Comparison of ENCODE assay signal across 9 cellular contexts in genomic region chr1:150564051-150564991, GRCh38. TPM values are rescaled to one million over a fixed set of nuclear protein-coding genes. Genes with fewer than 3 reads are reported as not detected.
DNase-seq lines count a peak whose midpoint lies in the region; ATAC-seq, FAIRE-seq and TF ChIP-seq lines count a peak whose summit lies in the region.
"Had no signal": no experiment of that assay in that cellular context is flagged by ENCODE, and none has a peak within 500 bp of the region (broad histone marks: within the 10 kb centered on the region; RNA-seq: fewer than 3 reads in every experiment).

No MANE protein-coding gene starts in this region.

- FAIRE-seq in HepG2 (lab: Jason Lieb, UNC) = peak; percentile 63
- FAIRE-seq: D721Med had no signal

- whole genome bisulfite sequencing in HepG2 (ENCODE audit: low lambda C conversion rate) = 53% methylated on average over 5 of the region's 5 CpGs
- WGBS in thymus = 89% methylated on average over 5 of the region's 5 CpGs

- H3K4me1 Mint-ChIP-seq in activated CD4-positive, alpha-beta T cell treated with anti-CD3 and anti-CD28 coated beads, Interleukin-2, amount 10 ng/mL, durations not matched to agents 7 days and 5 days = peaks cover 85% of the 10 kb centered on the region

- H3K27me3 ChIP-seq in HepG2 (ENCODE audit: control insufficient read depth in 1 of 2, insufficient read depth in 2 of 2, low read length in 2 of 2) (no peaks in the 10 kb centered on the region), thymus (ENCODE audit: control insufficient read depth, insufficient read depth) (no peaks in the 10 kb centered on the region)

- intact Hi-C loops in HepG2 (cut with micrococcal nuclease; ENCODE audit: unreplicated experiment) = loop anchor here (1.0 to 5.0 kb wide), 2 partner anchors 13 to 133 kb away; partner anchors contain the start of gene GOLPH3L

- TF ChIP-seq POLR2A in HepG2 (IDR thresholded peaks at IDR 0.05; ENCODE audit: insufficient read depth in 1 of 2, low read depth in 2 of 2, low read length in 2 of 2) = no peak

- peak overlapping the region; percentile 88 for H3K9ac ChIP-seq in HepG2 (ENCODE audit: insufficient read depth, low read depth, low read length)

- H3K36me3 ChIP-seq in HepG2 (replicated peaks in 1 of 2; ENCODE audit: control insufficient read depth in 1 of 2, insufficient read depth in 2 of 2, low read length in 2 of 2) = no peaks in the 10 kb centered on the region; a peak in 1 of 5 replicates
- no peaks in the 10 kb centered on the region for H3K36me3 ChIP-seq in thymus (ENCODE audit: control insufficient read depth, insufficient read depth)

- H3K27ac ChIP-seq in angular gyrus (ENCODE audit: low read depth, low read length) (peak overlapping the region; percentile 57), HepG2 (ENCODE audit: extremely low read length, insufficient read depth, low read length) (peak overlapping the region; percentile 91), thymus (ENCODE audit: low read depth) (peak overlapping the region; percentile 97)

- peak; percentile 43 for DNase-seq in activated CD4-positive, alpha-beta T cell treated with anti-CD3 and anti-CD28 coated beads, Interleukin-2, amount 10 ng/mL, durations not matched to agents 7 days and 5 days
- DNase-seq in activated CD4-positive, alpha-beta T cell treated with anti-CD3 and anti-CD28 coated beads for 1 hour = no peak
- DNase-seq in HepG2 (ENCODE audit: low spot score) (peak; percentile 78), Kasumi-1 (lab: John Stamatoyannopoulos, UW) (no peak), SIG-M5 (lab: John Stamatoyannopoulos, UW) (no peak)

- H3K36me3 Mint-ChIP-seq in activated CD4-positive, alpha-beta T cell treated with anti-CD3 and anti-CD28 coated beads, Interleukin-2, amount 10 ng/mL, durations not matched to agents 7 days and 5 days (ENCODE audit: low read depth) = peaks cover 16% of the 10 kb centered on the region

- CTCF ChIA-PET in activated CD4-positive, alpha-beta T cell treated with anti-CD3 and anti-CD28 coated beads, Interleukin-2, amount 10 ng/mL, durations not matched to agents 7 days and 5 days (lab: Charles Lee) = interaction anchor here (0.6 to 9.9 kb wide), 7 partner anchors 10 to 162 kb away, joined by 3 to 158 read pairs (median 4); partner anchors contain the start of gene MCL1
- CTCF ChIA-PET in HepG2 (lab: Yijun Ruan, JAX; ENCODE audit: low intra/inter-chr PET ratio, low total read pairs) = no interaction called here

- POLR2A ChIA-PET in activated CD4-positive, alpha-beta T cell treated with anti-CD3 and anti-CD28 coated beads, Interleukin-2, amount 10 ng/mL, durations not matched to agents 7 days and 5 days (lab: Charles Lee) = interaction anchor here (0.6 to 5.1 kb wide), 4 partner anchors 9 to 129 kb away, joined by 4 to 50 read pairs (median 22); partner anchors contain the start of gene MCL1
- POLR2A ChIA-PET in HepG2 (lab: Yijun Ruan, JAX) = interaction anchor here (0.7 to 13.0 kb wide), 14 partner anchors 11 to 417 kb away, joined by 3 to 469 read pairs (median 4); partner anchors contain the start of genes ADAMTSL4, ENSA, FALEC and GOLPH3L

- H3K9me3 Mint-ChIP-seq in activated CD4-positive, alpha-beta T cell treated with anti-CD3 and anti-CD28 coated beads, Interleukin-2, amount 10 ng/mL, durations not matched to agents 7 days and 5 days = no peaks in the 10 kb centered on the region

- H3K27me3 Mint-ChIP-seq in activated CD4-positive, alpha-beta T cell treated with anti-CD3 and anti-CD28 coated beads, Interleukin-2, amount 10 ng/mL, durations not matched to agents 7 days and 5 days = no peaks in the 10 kb centered on the region

- BruUV-seq in HepG2 (replicated peaks; lab: Mats Ljungman, UMichigan) = no TSS peak

- TF ChIP-seq CTCF in HepG2 (CRISPR knock-in tag; IDR thresholded peaks at IDR 0.05) = no peak

- peaks cover 19% of the 10 kb centered on the region for H3K79me2 ChIP-seq in HepG2 (ENCODE audit: insufficient read depth, low read length)

- H3K4me2 ChIP-seq in HepG2 (ENCODE audit: low read depth, low read length) = peak overlapping the region; percentile 99

- peaks cover 7% of the 10 kb centered on the region for H4K20me1 ChIP-seq in HepG2 (ENCODE audit: insufficient read depth, low read length)

- H3K9me3 ChIP-seq in HepG2 (ENCODE audit: low read length) = no peaks in the 10 kb centered on the region
- H3K9me3 ChIP-seq in thymus (ENCODE audit: control insufficient read depth) = no peaks in the 10 kb centered on the region

- in situ Hi-C loops in HepG2 (cut with HindIII; ENCODE audit: extremely low pct_ligation_motif_present, low pct_unique_long_range_greater_than_20kb) = loop anchor here (5.0 kb wide), 2 partner anchors 63 to 248 kb away; partner anchors contain the start of gene ENSA

- peaks cover 74% of the 10 kb centered on the region for H3K4me1 ChIP-seq in HepG2 (ENCODE audit: insufficient read depth, low read length)
- peaks cover 49% of the 10 kb centered on the region for H3K4me1 ChIP-seq in thymus (ENCODE audit: control insufficient read depth, insufficient read depth, low read length)

- peak overlapping the region; percentile 84 for H3K4me3 Mint-ChIP-seq in activated CD4-positive, alpha-beta T cell treated with anti-CD3 and anti-CD28 coated beads, Interleukin-2, amount 10 ng/mL, durations not matched to agents 7 days and 5 days

- peak overlapping the region; percentile 98 for H3K27ac Mint-ChIP-seq in activated CD4-positive, alpha-beta T cell treated with anti-CD3 and anti-CD28 coated beads, Interleukin-2, amount 10 ng/mL, durations not matched to agents 7 days and 5 days

- no peak overlapping the region for H2AFZ ChIP-seq in HepG2 (ENCODE audit: low read length)

- no peak for TF ChIP-seq EP300 in HepG2 (IDR thresholded peaks at IDR 0.05; ENCODE audit: low read depth in 2 of 2, low read length in 2 of 2)
- no peak for TF ChIP-seq EP300 in HepG2 (CRISPR knock-in tag; IDR thresholded peaks at IDR 0.05; ENCODE audit: borderline replicate concordance)

- peak overlapping the region in 1 of 3 experiments; percentile 20; a peak in 2 of 6 replicates for H3K4me3 ChIP-seq in HepG2 (replicated peaks in 1 of 3; ENCODE audit: insufficient read depth in 1 of 3, low read depth in 2 of 3, low read length in 3 of 3)
- no peak overlapping the region for H3K4me3 ChIP-seq in thymus (ENCODE audit: low read length)

- peak; percentile 0; the same call in 1 of the 3 replicates for ATAC-seq in HepG2
- no peak for ATAC-seq in HG03097 (IDR thresholded peaks at IDR 0.05; ENCODE audit: low FRiP score, unreplicated experiment)

- TF ChIP-seq RAD21 in HepG2 (CRISPR knock-in tag; IDR thresholded peaks at IDR 0.05) = no peak

RNA-seq across cellular contexts. Expression of gene MCL1, which starts 15.1 kb away (rescaled TPM):
- total RNA-seq in activated CD4-positive, alpha-beta T cell treated with anti-CD3 and anti-CD28 coated beads, Interleukin-2, amount 10 ng/mL, durations not matched to agents 7 days and 5 days = 100 to 1,000 TPM; 260 to 311 TPM
- 113 and 125 TPM in 2 replicates for total RNA-seq in HepG2 (2016; rRNA removed; fragmentation: Illumina TruSeq; extraction: Trizol)
- total RNA-seq in HepG2 (2016; cell fraction: cytosol; rRNA removed; fragmentation: Illumina TruSeq; extraction: Trizol; ENCODE audit: low read depth) = 16.3 and 19.0 TPM in 2 replicates
- 108 and 127 TPM in 2 replicates for total RNA-seq in HepG2 (2016; cell fraction: insoluble cytoplasmic fraction; rRNA removed; fragmentation: Illumina TruSeq; extraction: Trizol)
- total RNA-seq in HepG2 (2016; cell fraction: membrane; rRNA removed; fragmentation: Illumina TruSeq; extraction: Trizol) = 41.9 and 48.9 TPM in 2 replicates
- total RNA-seq in HepG2 (2016; cell fraction: nucleus; rRNA removed; fragmentation: Illumina TruSeq; extraction: Trizol) = 150 and 151 TPM in 2 replicates
- 69.5 and 70.6 TPM in 2 replicates for polyA plus RNA-seq in HepG2 (2011; rRNA removed)
- 40.6 and 51.3 TPM in 2 replicates for polyA plus RNA-seq in HepG2 (2011; cell fraction: cytosol; rRNA removed)
- polyA plus RNA-seq in HepG2 (2011; cell fraction: nucleus; rRNA removed) = 127 and 138 TPM in 2 replicates
- polyA plus RNA-seq in HepG2 (2012) = 59.5 and 80.1 TPM in 2 replicates
- 5.6 and 6.4 TPM in 2 replicates for polyA plus RNA-seq in HepG2 (2016; cell fraction: cytosol; fragmentation: Illumina TruSeq; extraction: Trizol; ENCODE audit: low read depth)
- 99.4 and 100.0 TPM in 2 replicates for polyA plus RNA-seq in HepG2 (2016; cell fraction: insoluble cytoplasmic fraction; fragmentation: Illumina TruSeq; extraction: Trizol; ENCODE audit: low read depth)
- polyA plus RNA-seq in HepG2 (2016; cell fraction: membrane; fragmentation: Illumina TruSeq; extraction: Trizol; ENCODE audit: low read depth) = 21.9 and 23.4 TPM in 2 replicates
- polyA plus RNA-seq in HepG2 (2016; cell fraction: nucleus; fragmentation: Illumina TruSeq; extraction: Trizol; ENCODE audit: insufficient read depth, low read depth) = 207 and 216 TPM in 2 replicates
- polyA minus RNA-seq in HepG2 (2011; rRNA and poly(A)+ RNA removed; ENCODE audit: low replicate concordance) = 65.4 and 90.8 TPM in 2 replicates
- 72.9 and 73.2 TPM in 2 replicates for polyA minus RNA-seq in HepG2 (2011; cell fraction: cytosol; rRNA and poly(A)+ RNA removed)
- polyA minus RNA-seq in HepG2 (2011; cell fraction: nucleus; rRNA and poly(A)+ RNA removed) = 152 and 196 TPM in 2 replicates
- polyA plus RNA-seq in thymus = 200 TPM

RNA-seq across cellular contexts. Expression of gene ADAMTSL4, which starts 15.1 kb away (rescaled TPM):
- under 1 TPM; 0.06 to 0.15 TPM for total RNA-seq in activated CD4-positive, alpha-beta T cell treated with anti-CD3 and anti-CD28 coated beads, Interleukin-2, amount 10 ng/mL, durations not matched to agents 7 days and 5 days
- total RNA-seq in HepG2 (2016; rRNA removed; fragmentation: Illumina TruSeq; extraction: Trizol) = 1.9 and 3.9 TPM in 2 replicates
- 1.3 and 1.4 TPM in 2 replicates for total RNA-seq in HepG2 (2016; cell fraction: cytosol; rRNA removed; fragmentation: Illumina TruSeq; extraction: Trizol; ENCODE audit: low read depth)
- total RNA-seq in HepG2 (2016; cell fraction: insoluble cytoplasmic fraction; rRNA removed; fragmentation: Illumina TruSeq; extraction: Trizol) = 1.4 and 3.5 TPM in 2 replicates
- total RNA-seq in HepG2 (2016; cell fraction: membrane; rRNA removed; fragmentation: Illumina TruSeq; extraction: Trizol) = 2.8 TPM in 2 replicates
- 5.1 and 8.0 TPM in 2 replicates for total RNA-seq in HepG2 (2016; cell fraction: nucleus; rRNA removed; fragmentation: Illumina TruSeq; extraction: Trizol)
- polyA plus RNA-seq in HepG2 (2011; rRNA removed) (15.1 and 16.4 TPM in 2 replicates), thymus (17.9 TPM)
- polyA plus RNA-seq in HepG2 (2011; cell fraction: cytosol; rRNA removed) = 7.9 and 8.3 TPM in 2 replicates
- 81.6 and 99.7 TPM in 2 replicates for polyA plus RNA-seq in HepG2 (2011; cell fraction: nucleus; rRNA removed)
- 6.4 and 10.9 TPM in 2 replicates for polyA plus RNA-seq in HepG2 (2012)
- 0.93 and 1.3 TPM in 2 replicates for polyA plus RNA-seq in HepG2 (2016; cell fraction: cytosol; fragmentation: Illumina TruSeq; extraction: Trizol; ENCODE audit: low read depth)
- polyA plus RNA-seq in HepG2 (2016; cell fraction: insoluble cytoplasmic fraction; fragmentation: Illumina TruSeq; extraction: Trizol; ENCODE audit: low read depth) = 4.0 and 4.2 TPM in 2 replicates
- polyA plus RNA-seq in HepG2 (2016; cell fraction: membrane; fragmentation: Illumina TruSeq; extraction: Trizol; ENCODE audit: low read depth) = 3.3 and 3.7 TPM in 2 replicates
- 32.6 and 38.0 TPM in 2 replicates for polyA plus RNA-seq in HepG2 (2016; cell fraction: nucleus; fragmentation: Illumina TruSeq; extraction: Trizol; ENCODE audit: insufficient read depth, low read depth)
- polyA minus RNA-seq in HepG2 (2011; rRNA and poly(A)+ RNA removed; ENCODE audit: low replicate concordance) = 5.9 and 8.8 TPM in 2 replicates
- 5.3 and 6.0 TPM in 2 replicates for polyA minus RNA-seq in HepG2 (2011; cell fraction: cytosol; rRNA and poly(A)+ RNA removed)
- polyA minus RNA-seq in HepG2 (2011; cell fraction: nucleus; rRNA and poly(A)+ RNA removed) = 9.4 TPM in 2 replicates

RNA-seq across cellular contexts. Expression of gene FALEC, which starts 48.8 kb away (rescaled TPM):
- total RNA-seq in activated CD4-positive, alpha-beta T cell treated with anti-CD3 and anti-CD28 coated beads, Interleukin-2, amount 10 ng/mL, durations not matched to agents 7 days and 5 days = under 1 TPM in 1 of 2 experiments, not detected in 1; 0.64 TPM
- total RNA-seq in HepG2 (2016; rRNA removed; fragmentation: Illumina TruSeq; extraction: Trizol) = 0.71 TPM in 1 of 2 replicates, not detected in the other
- 1.2 and 1.9 TPM in 2 replicates for total RNA-seq in HepG2 (2016; cell fraction: cytosol; rRNA removed; fragmentation: Illumina TruSeq; extraction: Trizol; ENCODE audit: low read depth)
- total RNA-seq in HepG2 (2016; cell fraction: insoluble cytoplasmic fraction; rRNA removed; fragmentation: Illumina TruSeq; extraction: Trizol) = 0.40 and 1.6 TPM in 2 replicates
- 1.9 and 2.4 TPM in 2 replicates for total RNA-seq in HepG2 (2016; cell fraction: membrane; rRNA removed; fragmentation: Illumina TruSeq; extraction: Trizol)
- total RNA-seq in HepG2 (2016; cell fraction: nucleus; rRNA removed; fragmentation: Illumina TruSeq; extraction: Trizol) = 0.84 TPM in 1 of 2 replicates, not detected in the other
- 0.20 and 0.33 TPM in 2 replicates for polyA plus RNA-seq in HepG2 (2011; rRNA removed)
- polyA plus RNA-seq in HepG2 (2011; cell fraction: cytosol; rRNA removed) = 0.48 TPM in 1 of 2 replicates, not detected in the other
- 0.45 TPM in 1 of 2 replicates, not detected in the other for polyA plus RNA-seq in HepG2 (2011; cell fraction: nucleus; rRNA removed)
- polyA plus RNA-seq in HepG2 (2012) = 0.41 and 0.44 TPM in 2 replicates
- polyA plus RNA-seq in HepG2 (2016; cell fraction: cytosol; fragmentation: Illumina TruSeq; extraction: Trizol; ENCODE audit: low read depth) = 1.0 and 1.6 TPM in 2 replicates
- 0.53 and 1.0 TPM in 2 replicates for polyA plus RNA-seq in HepG2 (2016; cell fraction: insoluble cytoplasmic fraction; fragmentation: Illumina TruSeq; extraction: Trizol; ENCODE audit: low read depth)
- polyA plus RNA-seq in HepG2 (2016; cell fraction: membrane; fragmentation: Illumina TruSeq; extraction: Trizol; ENCODE audit: low read depth) = 0.48 and 1.3 TPM in 2 replicates
- polyA plus RNA-seq in HepG2 (2016; cell fraction: nucleus; fragmentation: Illumina TruSeq; extraction: Trizol; ENCODE audit: insufficient read depth, low read depth) = 3.8 and 3.9 TPM in 2 replicates
- not detected in 2 replicates for polyA minus RNA-seq in HepG2 (2011; rRNA and poly(A)+ RNA removed; ENCODE audit: low replicate concordance)
- polyA minus RNA-seq in HepG2 (2011; cell fraction: cytosol; rRNA and poly(A)+ RNA removed) = not detected in 2 replicates
- polyA minus RNA-seq in HepG2 (2011; cell fraction: nucleus; rRNA and poly(A)+ RNA removed) = 1.6 TPM in 1 of 2 replicates, not detected in the other
- 0.16 TPM for polyA plus RNA-seq in thymus

RNA-seq across cellular contexts. Expression of gene ECM1, which starts 56.4 kb away (rescaled TPM):
- total RNA-seq in activated CD4-positive, alpha-beta T cell treated with anti-CD3 and anti-CD28 coated beads, Interleukin-2, amount 10 ng/mL, durations not matched to agents 7 days and 5 days = 1 to 10 TPM in 1 of 2 experiments, under 1 TPM in 1; 0.87 to 1.2 TPM
- 0.13 and 0.42 TPM in 2 replicates for total RNA-seq in HepG2 (2016; rRNA removed; fragmentation: Illumina TruSeq; extraction: Trizol)
- 0.20 and 0.26 TPM in 2 replicates for total RNA-seq in HepG2 (2016; cell fraction: cytosol; rRNA removed; fragmentation: Illumina TruSeq; extraction: Trizol; ENCODE audit: low read depth)
- 0.32 TPM in 1 of 2 replicates, not detected in the other for total RNA-seq in HepG2 (2016; cell fraction: insoluble cytoplasmic fraction; rRNA removed; fragmentation: Illumina TruSeq; extraction: Trizol)
- total RNA-seq in HepG2 (2016; cell fraction: membrane; rRNA removed; fragmentation: Illumina TruSeq; extraction: Trizol) = 0.19 and 0.31 TPM in 2 replicates
- 0.53 and 0.84 TPM in 2 replicates for total RNA-seq in HepG2 (2016; cell fraction: nucleus; rRNA removed; fragmentation: Illumina TruSeq; extraction: Trizol)
- 1.0 and 1.4 TPM in 2 replicates for polyA plus RNA-seq in HepG2 (2011; rRNA removed)
- polyA plus RNA-seq in HepG2 (2011; cell fraction: cytosol; rRNA removed) = 0.47 and 0.51 TPM in 2 replicates
- 4.9 and 5.0 TPM in 2 replicates for polyA plus RNA-seq in HepG2 (2011; cell fraction: nucleus; rRNA removed)
- 0.64 and 1.1 TPM in 2 replicates for polyA plus RNA-seq in HepG2 (2012)
- 0.29 and 0.53 TPM in 2 replicates for polyA plus RNA-seq in HepG2 (2016; cell fraction: cytosol; fragmentation: Illumina TruSeq; extraction: Trizol; ENCODE audit: low read depth)
- 0.15 TPM in 1 of 2 replicates, not detected in the other for polyA plus RNA-seq in HepG2 (2016; cell fraction: insoluble cytoplasmic fraction; fragmentation: Illumina TruSeq; extraction: Trizol; ENCODE audit: low read depth)
- polyA plus RNA-seq in HepG2 (2016; cell fraction: membrane; fragmentation: Illumina TruSeq; extraction: Trizol; ENCODE audit: low read depth) = 0.24 and 0.42 TPM in 2 replicates
- 3.5 TPM in 2 replicates for polyA plus RNA-seq in HepG2 (2016; cell fraction: nucleus; fragmentation: Illumina TruSeq; extraction: Trizol; ENCODE audit: insufficient read depth, low read depth)
- 0.20 and 8.4 TPM in 2 replicates for polyA minus RNA-seq in HepG2 (2011; rRNA and poly(A)+ RNA removed; ENCODE audit: low replicate concordance)
- 0.69 TPM in 1 of 2 replicates, not detected in the other for polyA minus RNA-seq in HepG2 (2011; cell fraction: cytosol; rRNA and poly(A)+ RNA removed)
- polyA minus RNA-seq in HepG2 (2011; cell fraction: nucleus; rRNA and poly(A)+ RNA removed) = 0.90 and 0.99 TPM in 2 replicates
- 4.6 TPM for polyA plus RNA-seq in thymus

Comparison
In these comparisons a context has a peak if more than half of its experiments do, and no peak if none do; other contexts are left out.
1. DNase-seq: peak in activated CD4-positive, alpha-beta T cell treated with anti-CD3 and anti-CD28 coated beads, Interleukin-2, amount 10 ng/mL, durations not matched to agents 7 days and 5 days (single experiment) and HepG2 (single experiment); none in activated CD4-positive, alpha-beta T cell treated with anti-CD3 and anti-CD28 coated beads for 1 hour (single experiment), Kasumi-1 (0 of 2) and SIG-M5 (single experiment).
2. Peak in every context shown above with its lines, with median percentiles within 50 percentile points of each other: H3K27ac ChIP-seq.